ENCODE assay signal across 13 cellular contexts in genomic region chr9:120432600-120432999, GRCh38.
DNase-seq lines count a peak whose midpoint lies in the region; ATAC-seq and TF ChIP-seq lines count a peak whose summit lies in the region.
"Had no signal": no experiment of that assay in that cellular context is flagged by ENCODE, and none has a peak within 500 bp of the region (broad histone marks: within the 10 kb centered on the region; RNA-seq: fewer than 3 reads in every experiment).

No MANE protein-coding gene starts in this region.

- peaks cover 21% of the 10 kb centered on the region for H3K4me1 Mint-ChIP-seq in activated CD4-positive, alpha-beta memory T cell treated with anti-CD3 and anti-CD28 coated beads, Interleukin-2, amount 10 ng/mL, durations not matched to agents 7 days and 5 days

- H2BK15ac ChIP-seq in mesendoderm (replicated peaks; ENCODE audit: low read depth): no peak overlapping the region

- H3K79me1 ChIP-seq in mesendoderm (ENCODE audit: low read length): no peaks in the 10 kb centered on the region

- H4K8ac ChIP-seq in mesendoderm (ENCODE audit: low read depth, low read length): peak overlapping the region; percentile 39

- TF ChIP-seq POLR2A in heart left ventricle (IDR thresholded peaks at IDR 0.05): no peak

- DNase-seq in right atrium auricular region (ENCODE audit: low spot score) (peak; percentile 1), heart left ventricle (no peak), mesendoderm (no peak), upper lobe of right lung (no peak), NCI-H446 treated with DMSO at 0.1 percent for 48 hours (lab: John Stamatoyannopoulos, UW) (no peak), GM20000 (ENCODE audit: low spot score) (no peak)
- no peak for DNase-seq in activated CD4-positive, alpha-beta memory T cell treated with anti-CD3 and anti-CD28 coated beads, Interleukin-2, amount 10 ng/mL, durations not matched to agents 7 days and 5 days
- DNase-seq: 8988T, AML-193, GM23248 had no signal

- CTCF ChIA-PET in activated CD4-positive, alpha-beta memory T cell treated with anti-CD3 and anti-CD28 coated beads, Interleukin-2, amount 10 ng/mL, durations not matched to agents 7 days and 5 days (lab: Charles Lee): interaction anchor here (1.2 kb wide), 1 partner anchor 45 kb away, joined by 4 read pairs; no protein-coding TSS in a partner anchor

- H3K4me2 ChIP-seq in mesendoderm (ENCODE audit: low read length): no peak overlapping the region
- H3K4me2 ChIP-seq: BLaER1 had no signal

- H3K27ac Mint-ChIP-seq in activated CD4-positive, alpha-beta memory T cell treated with anti-CD3 and anti-CD28 coated beads, Interleukin-2, amount 10 ng/mL, durations not matched to agents 7 days and 5 days: no peak overlapping the region

- no peak overlapping the region for H3K27ac ChIP-seq in right atrium auricular region
- no peak overlapping the region for H3K27ac ChIP-seq in heart left ventricle
- peak overlapping the region; percentile 23 to 79 for H3K27ac ChIP-seq in esophagus (ENCODE audit: low read depth in 2 of 2, low read length in 1 of 2)
- H3K27ac ChIP-seq in mesendoderm (ENCODE audit: low read depth, low read length): no peak overlapping the region
- no peak overlapping the region for H3K27ac ChIP-seq in upper lobe of right lung
- H3K27ac ChIP-seq: BLaER1, GM23248 had no signal

- H3K9me3 ChIP-seq in right atrium auricular region (no peaks in the 10 kb centered on the region), heart left ventricle (peaks cover 0 to 4% (median 0%) of the 10 kb centered on the region in 12 donors), esophagus (ENCODE audit: control insufficient read depth in 2 of 2, insufficient read depth in 1 of 2, low read depth in 1 of 2, low read length in 1 of 2) (no peaks in the 10 kb centered on the region), upper lobe of right lung (no peaks in the 10 kb centered on the region)
- H3K9me3 ChIP-seq: BLaER1 had no signal

- no peak overlapping the region for H3K9ac ChIP-seq in mesendoderm (ENCODE audit: low read length)
- H3K9ac ChIP-seq: BLaER1, GM23248 had no signal

- H3K23ac ChIP-seq in mesendoderm (ENCODE audit: low read length): no peak overlapping the region

- no peak overlapping the region for H3K56ac ChIP-seq in mesendoderm (ENCODE audit: low read length)

- H3K79me2 ChIP-seq in mesendoderm (ENCODE audit: control insufficient read depth, insufficient read depth, low read length): no peaks in the 10 kb centered on the region

- H3K36me3 ChIP-seq in right atrium auricular region: no peaks in the 10 kb centered on the region
- peaks cover 0 to 30% (median 13%) of the 10 kb centered on the region in 9 donors for H3K36me3 ChIP-seq in heart left ventricle
- peaks cover 0 to 4% of the 10 kb centered on the region in 2 donors for H3K36me3 ChIP-seq in esophagus (ENCODE audit: control insufficient read depth in 2 of 2, insufficient read depth in 2 of 2, low read length in 1 of 2)
- H3K36me3 ChIP-seq in mesendoderm (ENCODE audit: control insufficient read depth, insufficient read depth, low read length): peaks cover 5% of the 10 kb centered on the region
- no peaks in the 10 kb centered on the region for H3K36me3 ChIP-seq in upper lobe of right lung

- ATAC-seq in heart left ventricle (no peak), upper lobe of right lung (peak; percentile 37)
- ATAC-seq: HCT116 had no signal

- H3K4ac ChIP-seq in mesendoderm (ENCODE audit: low read depth, low read length): no peak overlapping the region

- intact Hi-C loops in heart left ventricle (cut with DNase I) (no loop called here), upper lobe of right lung (cut with DNase I) (no loop called here)

- 90 to 99% (median 97%) methylated on average over 3 of the region's 3 CpGs for WGBS in heart left ventricle, 4 donors
- 83 to 90% methylated on average over 3 of the region's 3 CpGs for WGBS in esophagus, 2 donors
- WGBS in mesendoderm (ENCODE audit: extremely low coverage, insufficient coverage, low lambda C conversion rate): no CpG with 5 or more reads among the region's 3 CpGs

- no peak overlapping the region for H4K5ac ChIP-seq in mesendoderm (ENCODE audit: low read length)

- H3K4me3 ChIP-seq in right atrium auricular region (no peak overlapping the region), heart left ventricle (no peak overlapping the region), esophagus (ENCODE audit: low read depth in 1 of 2, low read length in 2 of 2) (no peak overlapping the region), mesendoderm (ENCODE audit: low read length) (no peak overlapping the region), upper lobe of right lung (no peak overlapping the region)
- H3K4me3 ChIP-seq: BLaER1, GM23248 had no signal

- TF ChIP-seq CTCF in right atrium auricular region (IDR thresholded peaks at IDR 0.05) (no peak), heart left ventricle (IDR thresholded peaks at IDR 0.05) (no peak), upper lobe of right lung (IDR thresholded peaks at IDR 0.05) (no peak), GM20000 (IDR thresholded peaks at IDR 0.05; ENCODE audit: extremely low read depth, missing control alignments) (no peak)

- H3K4me1 ChIP-seq in right atrium auricular region (peaks cover 0 to 11% of the 10 kb centered on the region in 2 donors), heart left ventricle (peaks cover 0 to 46% (median 3%) of the 10 kb centered on the region in 12 donors), esophagus (ENCODE audit: control insufficient read depth in 2 of 2, insufficient read depth in 2 of 2, low read length in 1 of 2) (no peaks in the 10 kb centered on the region), mesendoderm (ENCODE audit: control insufficient read depth, low read depth, low read length) (no peaks in the 10 kb centered on the region), upper lobe of right lung (peaks cover 28% of the 10 kb centered on the region)
- H3K4me1 ChIP-seq: BLaER1 had no signal

- no peak overlapping the region for H3K4me3 Mint-ChIP-seq in activated CD4-positive, alpha-beta memory T cell treated with anti-CD3 and anti-CD28 coated beads, Interleukin-2, amount 10 ng/mL, durations not matched to agents 7 days and 5 days

- no peak overlapping the region for H2AK5ac ChIP-seq in mesendoderm (ENCODE audit: low read length)

- no peak overlapping the region for H2BK120ac ChIP-seq in mesendoderm (ENCODE audit: low read depth, low read length)

- no peaks in the 10 kb centered on the region for H3K9me3 Mint-ChIP-seq in activated CD4-positive, alpha-beta memory T cell treated with anti-CD3 and anti-CD28 coated beads, Interleukin-2, amount 10 ng/mL, durations not matched to agents 7 days and 5 days

- no peak overlapping the region for H3K18ac ChIP-seq in mesendoderm (ENCODE audit: low read length)

- H3K27me3 ChIP-seq in right atrium auricular region (no peaks in the 10 kb centered on the region), heart left ventricle (no peaks in the 10 kb centered on the region), esophagus (ENCODE audit: control insufficient read depth in 1 of 2, insufficient read depth in 2 of 2, low read length in 2 of 2) (no peaks in the 10 kb centered on the region), mesendoderm (ENCODE audit: insufficient read depth, low read length, poor library complexity) (no peaks in the 10 kb centered on the region), upper lobe of right lung (no peaks in the 10 kb centered on the region)
- H3K27me3 ChIP-seq: BLaER1 had no signal

- POLR2A ChIA-PET in activated CD4-positive, alpha-beta memory T cell treated with anti-CD3 and anti-CD28 coated beads, Interleukin-2, amount 10 ng/mL, durations not matched to agents 7 days and 5 days (lab: Charles Lee): no interaction called here

- no peaks in the 10 kb centered on the region for H3K27me3 Mint-ChIP-seq in activated CD4-positive, alpha-beta memory T cell treated with anti-CD3 and anti-CD28 coated beads, Interleukin-2, amount 10 ng/mL, durations not matched to agents 7 days and 5 days

- peaks cover 57% of the 10 kb centered on the region for H3K36me3 Mint-ChIP-seq in activated CD4-positive, alpha-beta memory T cell treated with anti-CD3 and anti-CD28 coated beads, Interleukin-2, amount 10 ng/mL, durations not matched to agents 7 days and 5 days (ENCODE audit: low read depth)

- no peak overlapping the region for H2BK5ac ChIP-seq in mesendoderm (ENCODE audit: low read length)

Comparison
In these comparisons a context has a peak if more than half of its experiments do, and no peak if none do; other contexts are left out.
1. H3K27ac ChIP-seq: peak in esophagus (2 of 2); none in right atrium auricular region (0 of 2), heart left ventricle (0 of 12), mesendoderm (single experiment) and upper lobe of right lung (single experiment).